In the genomic region with DNA sequence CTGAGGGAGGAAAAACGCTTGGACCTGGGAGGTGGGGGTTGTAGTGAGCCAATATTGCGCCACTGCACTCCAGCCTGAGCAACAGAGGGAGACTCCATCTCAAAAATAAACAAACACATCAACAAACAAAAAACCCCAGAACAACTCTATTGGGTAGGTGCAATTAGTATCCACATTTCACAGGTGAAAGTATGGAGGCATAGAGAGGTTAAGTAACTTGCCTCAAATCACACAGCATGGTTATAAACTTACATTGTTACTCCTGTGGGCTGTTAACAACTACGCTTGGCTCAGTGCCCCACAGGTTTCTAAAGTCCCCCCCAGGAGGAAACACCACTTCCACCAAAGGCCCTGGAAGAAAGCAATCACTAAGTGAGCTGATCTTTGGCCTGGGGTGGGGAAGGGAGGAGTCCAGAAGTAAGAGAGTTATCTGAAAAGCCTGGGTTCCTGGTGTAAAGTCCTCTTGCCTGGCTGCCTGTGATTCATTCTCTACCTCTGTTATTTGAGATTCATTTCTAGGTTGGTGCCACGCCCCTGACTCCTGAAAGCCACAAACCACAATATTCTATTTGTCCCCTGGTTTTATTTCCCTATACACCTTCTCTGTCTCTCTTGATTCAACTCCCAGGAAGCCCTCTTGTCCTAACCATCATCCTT, we compare ENCODE assay signal across 12 cellular contexts.
DNase-seq lines count a peak whose midpoint lies in the region; ATAC-seq, FAIRE-seq and TF ChIP-seq lines count a peak whose summit lies in the region.
"Had no signal": no experiment of that assay in that cellular context is flagged by ENCODE, and none has a peak within 500 bp of the region (broad histone marks: within the 10 kb centered on the region; RNA-seq: fewer than 3 reads in every experiment).

No MANE protein-coding gene starts in this region.

- no peaks in the 10 kb centered on the region for H3K9me3 Mint-ChIP-seq in astrocyte (ENCODE audit: unreplicated experiment)
- H3K9me3 Mint-ChIP-seq in naive thymus-derived CD8-positive, alpha-beta T cell: no peaks in the 10 kb centered on the region

- H3F3A ChIP-seq in MM.1S (ENCODE audit: insufficient read depth, low read length): peaks cover 13% of the 10 kb centered on the region

- TF ChIP-seq CTCF in MM.1S (IDR thresholded peaks at IDR 0.05; ENCODE audit: low read length) (no peak), astrocyte (IDR thresholded peaks at IDR 0.05; ENCODE audit: insufficient read depth, low read depth, low read length) (no peak)

- DNase-seq in NOMO-1 treated with DMSO at 0.1 percent for 48 hours (lab: John Stamatoyannopoulos, UW; ENCODE audit: unreplicated experiment): peak; percentile 47
- no peak for DNase-seq in NOMO-1 treated with dmso at 0.1 percent for 144 hours (lab: John Stamatoyannopoulos, UW; ENCODE audit: unreplicated experiment)
- DNase-seq in MM.1S: peak; percentile 48
- DNase-seq in astrocyte (ENCODE audit: low read depth): peak; percentile 48
- no peak for DNase-seq in naive thymus-derived CD8-positive, alpha-beta T cell
- no peak for DNase-seq in globus pallidus (ENCODE audit: low spot score)
- no peak for DNase-seq in left cardiac atrium
- DNase-seq: dermis blood vessel endothelial cell, mesendoderm, spleen, SW 1271 had no signal

- no peak overlapping the region for H3K4me3 Mint-ChIP-seq in astrocyte (ENCODE audit: unreplicated experiment)
- H3K4me3 Mint-ChIP-seq in naive thymus-derived CD8-positive, alpha-beta T cell: peak overlapping the region in 3 of 10 donors; percentile 2 to 11 (median 3)

- H3K27ac ChIP-seq in MM.1S (ENCODE audit: low read length) (peak overlapping the region; percentile 51; the same call in 1 of the 2 replicates), astrocyte (ENCODE audit: low read depth, low read length) (no peak overlapping the region)
- H3K27ac ChIP-seq: spleen had no signal

- H3K4me3 ChIP-seq in MM.1S (ENCODE audit: low read length) (no peak overlapping the region), astrocyte (ENCODE audit: insufficient read depth, low read depth, low read length) (no peak overlapping the region)
- H3K4me3 ChIP-seq: spleen had no signal

- H3K4me2 ChIP-seq in MM.1S (ENCODE audit: low read depth, low read length) (peak overlapping the region; percentile 40), astrocyte (ENCODE audit: low read length) (no peak overlapping the region)

- POLR2A ChIA-PET in naive thymus-derived CD8-positive, alpha-beta T cell (lab: Charles Lee): no interaction called here

- H4K20me1 ChIP-seq in MM.1S (ENCODE audit: insufficient read depth, low read length) (no peaks in the 10 kb centered on the region), astrocyte (ENCODE audit: insufficient read depth, low read length) (peaks cover 94% of the 10 kb centered on the region)

- peak overlapping the region; percentile 76 for H3K27ac Mint-ChIP-seq in astrocyte (ENCODE audit: unreplicated experiment)
- peak overlapping the region in 8 of 10 donors; percentile 3 to 85 (median 54) for H3K27ac Mint-ChIP-seq in naive thymus-derived CD8-positive, alpha-beta T cell

- H3K9ac ChIP-seq in MM.1S (ENCODE audit: low read length) (no peak overlapping the region), astrocyte (ENCODE audit: low read length) (no peak overlapping the region)

- no peaks in the 10 kb centered on the region for H3K9me2 ChIP-seq in MM.1S (replicated peaks; ENCODE audit: insufficient read depth, low read length)

- H3K9me3 ChIP-seq in MM.1S (replicated peaks; ENCODE audit: insufficient read depth, low read length) (no peaks in the 10 kb centered on the region), astrocyte (ENCODE audit: insufficient read depth, low read depth, low read length) (no peaks in the 10 kb centered on the region)
- H3K9me3 ChIP-seq: spleen had no signal

- H3K27me3 ChIP-seq in MM.1S (replicated peaks; ENCODE audit: insufficient read depth, low read length) (no peaks in the 10 kb centered on the region), astrocyte (ENCODE audit: insufficient read depth, low read length) (no peaks in the 10 kb centered on the region)
- H3K27me3 ChIP-seq: spleen had no signal

- peaks cover 34% of the 10 kb centered on the region for H3K4me1 Mint-ChIP-seq in astrocyte (ENCODE audit: low read depth, unreplicated experiment)
- H3K4me1 Mint-ChIP-seq in naive thymus-derived CD8-positive, alpha-beta T cell: peaks cover 42 to 77% (median 62%) of the 10 kb centered on the region in 4 donors

- no peak for ATAC-seq in naive thymus-derived CD8-positive, alpha-beta T cell
- ATAC-seq in SK-N-SH treated with all-trans-retinoic acid at 6 μM for 48 hours (no peak), left cardiac atrium (no peak)

- H3K79me2 ChIP-seq in MM.1S (ENCODE audit: low read length) (peaks cover 71% of the 10 kb centered on the region), astrocyte (ENCODE audit: insufficient read depth, low read length) (peaks cover 50% of the 10 kb centered on the region)

- no peak overlapping the region for H2AFZ ChIP-seq in MM.1S (ENCODE audit: low read length)
- H2AFZ ChIP-seq in astrocyte (ENCODE audit: low read depth, low read length): no peak overlapping the region

- intact Hi-C loops in left cardiac atrium (cut with DNase I): loop anchor here (10.0 kb wide), 2 partner anchors 50 to 190 kb away; no protein-coding TSS in a partner anchor

- no peaks in the 10 kb centered on the region for H3K36me3 Mint-ChIP-seq in astrocyte (ENCODE audit: low read depth, unreplicated experiment)
- peaks cover 0 to 3% (median 0%) of the 10 kb centered on the region in 3 donors for H3K36me3 Mint-ChIP-seq in naive thymus-derived CD8-positive, alpha-beta T cell

- H3K27me3 Mint-ChIP-seq in astrocyte (ENCODE audit: low read depth, unreplicated experiment): no peaks in the 10 kb centered on the region
- H3K27me3 Mint-ChIP-seq in naive thymus-derived CD8-positive, alpha-beta T cell: no peaks in the 10 kb centered on the region

- no peak for FAIRE-seq in astrocyte (lab: Jason Lieb, UNC)

- H3K36me3 ChIP-seq in MM.1S (replicated peaks; ENCODE audit: insufficient read depth, low read length): no peaks in the 10 kb centered on the region
- H3K36me3 ChIP-seq in astrocyte (ENCODE audit: insufficient read depth, low read length): no peaks in the 10 kb centered on the region
- H3K36me3 ChIP-seq: spleen had no signal

- H3K4me1 ChIP-seq in MM.1S (ENCODE audit: low read length): peaks cover 46% of the 10 kb centered on the region
- H3K4me1 ChIP-seq in astrocyte (ENCODE audit: insufficient read depth, low read length): peaks cover 26% of the 10 kb centered on the region

TF ChIP-seq in SK-N-SH treated with all-trans-retinoic acid at 6 μM for 48 hours, 23 proteins besides CTCF, POLR2A, EP300 and RAD21:
- TF ChIP-seq, protein P1, sequence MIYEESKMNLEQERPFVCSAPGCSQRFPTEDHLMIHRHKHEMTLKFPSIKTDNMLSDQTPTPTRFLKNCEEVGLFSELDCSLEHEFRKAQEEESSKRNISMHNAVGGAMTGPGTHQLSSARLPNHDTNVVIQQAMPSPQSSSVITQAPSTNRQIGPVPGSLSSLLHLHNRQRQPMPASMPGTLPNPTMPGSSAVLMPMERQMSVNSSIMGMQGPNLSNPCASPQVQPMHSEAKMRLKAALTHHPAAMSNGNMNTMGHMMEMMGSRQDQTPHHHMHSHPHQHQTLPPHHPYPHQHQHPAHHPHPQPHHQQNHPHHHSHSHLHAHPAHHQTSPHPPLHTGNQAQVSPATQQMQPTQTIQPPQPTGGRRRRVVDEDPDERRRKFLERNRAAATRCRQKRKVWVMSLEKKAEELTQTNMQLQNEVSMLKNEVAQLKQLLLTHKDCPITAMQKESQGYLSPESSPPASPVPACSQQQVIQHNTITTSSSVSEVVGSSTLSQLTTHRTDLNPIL (CRISPR knock-in tag; IDR thresholded peaks at IDR 0.05; ENCODE audit: low read depth): no peak
- TF ChIP-seq BACH2 (CRISPR knock-in tag; IDR thresholded peaks at IDR 0.05; ENCODE audit: borderline replicate concordance) (no peak), GLIS3 (CRISPR knock-in tag; IDR thresholded peaks at IDR 0.05) (no peak), ZNF565 (CRISPR knock-in tag; conservative IDR thresholded peaks at IDR 0.05; ENCODE audit: low read depth) (no peak)
- TF ChIP-seq, protein P2, sequence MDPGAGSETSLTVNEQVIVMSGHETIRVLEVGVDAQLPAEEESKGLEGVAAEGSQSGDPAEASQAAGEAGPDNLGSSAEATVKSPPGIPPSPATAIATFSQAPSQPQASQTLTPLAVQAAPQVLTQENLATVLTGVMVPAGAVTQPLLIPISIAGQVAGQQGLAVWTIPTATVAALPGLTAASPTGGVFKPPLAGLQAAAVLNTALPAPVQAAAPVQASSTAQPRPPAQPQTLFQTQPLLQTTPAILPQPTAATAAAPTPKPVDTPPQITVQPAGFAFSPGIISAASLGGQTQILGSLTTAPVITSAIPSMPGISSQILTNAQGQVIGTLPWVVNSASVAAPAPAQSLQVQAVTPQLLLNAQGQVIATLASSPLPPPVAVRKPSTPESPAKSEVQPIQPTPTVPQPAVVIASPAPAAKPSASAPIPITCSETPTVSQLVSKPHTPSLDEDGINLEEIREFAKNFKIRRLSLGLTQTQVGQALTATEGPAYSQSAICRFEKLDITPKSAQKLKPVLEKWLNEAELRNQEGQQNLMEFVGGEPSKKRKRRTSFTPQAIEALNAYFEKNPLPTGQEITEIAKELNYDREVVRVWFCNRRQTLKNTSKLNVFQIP (CRISPR knock-in tag; IDR thresholded peaks at IDR 0.05; ENCODE audit: borderline replicate concordance, low read depth): no peak
TF ChIP-seq in SK-N-SH treated with all-trans-retinoic acid at 6 μM for 48 hours: peak in this region for 0.

Comparison
In these comparisons a context has a peak if more than half of its experiments do, and no peak if none do; other contexts are left out.
1. DNase-seq: peak in NOMO-1 treated with DMSO at 0.1 percent for 48 hours (single experiment), MM.1S (single experiment) and astrocyte (single experiment); none in NOMO-1 treated with dmso at 0.1 percent for 144 hours (single experiment), naive thymus-derived CD8-positive, alpha-beta T cell (0 of 10), globus pallidus (single experiment) and left cardiac atrium (single experiment).